ENCODE assay signal across 8 cellular contexts in genomic region chr14:60734465-60735242, GRCh38. TPM values are rescaled to one million over a fixed set of nuclear protein-coding genes. Genes with fewer than 3 reads are reported as not detected.
DNase-seq lines count a peak whose midpoint lies in the region; ATAC-seq, FAIRE-seq and TF ChIP-seq lines count a peak whose summit lies in the region.

Gene MNAT1, plus strand, starts transcription at chr14:60734761. Its CDS starts 102 bp downstream, at chr14:60734863.

- TSS peak; percentile 62 for BruUV-seq in endothelial cell of umbilical vein (replicated peaks; lab: Mats Ljungman, UMichigan)

- TF ChIP-seq CTCF in endothelial cell of umbilical vein (IDR thresholded peaks at IDR 0.05; ENCODE audit: extremely low read depth in 1 of 2, insufficient read depth in 1 of 2, low read depth in 1 of 2, low read length in 2 of 2): no peak

- H3K4me2 ChIP-seq in endothelial cell of umbilical vein (ENCODE audit: insufficient read depth, low read length): peak within 1 kb of the TSS; percentile 92

- H3K4me3 ChIP-seq in endothelial cell of umbilical vein (replicated peaks in 1 of 3; ENCODE audit: insufficient read depth in 1 of 3, low read depth in 1 of 3, low read length in 3 of 3) (peak within 1 kb of the TSS; percentile 38 to 75 (median 59)), mononuclear cell (ENCODE audit: low read length) (peak within 1 kb of the TSS; percentile 88)

- CTCF ChIA-PET in activated CD8-positive, alpha-beta memory T cell treated with anti-CD3 and anti-CD28 coated beads, Interleukin-2, amount 10 ng/mL, durations not matched to agents 7 days and 5 days (lab: Charles Lee): interaction anchor here (1.0 kb wide), 1 partner anchor 14 kb away, joined by 4 read pairs; no protein-coding TSS in a partner anchor
- CTCF ChIA-PET in endothelial cell of umbilical vein (lab: Charles Lee): interaction anchor here (1.9 kb wide), 1 partner anchor 519 kb away, joined by 4 read pairs; no protein-coding TSS in a partner anchor

- intact Hi-C loops in endothelial cell of umbilical vein (cut with micrococcal nuclease): loop anchor here (1.0 to 5.0 kb wide), 4 partner anchors 10 to 518 kb away; partner anchors contain the start of genes SIX4, SLC38A6 and TRMT5

- no peaks in the 10 kb centered on the region for H3K36me3 ChIP-seq in endothelial cell of umbilical vein (ENCODE audit: control insufficient read depth in 2 of 2, extremely low read depth in 1 of 2, insufficient read depth in 2 of 2, low read length in 2 of 2)

- H3K9me1 ChIP-seq in endothelial cell of umbilical vein (replicated peaks; ENCODE audit: control insufficient read depth, extremely low read depth, insufficient read depth, low read length): no peaks in the 10 kb centered on the region

- TF ChIP-seq POLR2A in endothelial cell of umbilical vein (IDR thresholded peaks at IDR 0.05; ENCODE audit: low read depth, low read length): peak; percentile 77

- H3K79me2 ChIP-seq in endothelial cell of umbilical vein (ENCODE audit: control insufficient read depth, insufficient read depth, low read length): peaks cover 40% of the 10 kb centered on the region

- no peaks in the 10 kb centered on the region for H3K9me3 Mint-ChIP-seq in activated CD8-positive, alpha-beta memory T cell treated with anti-CD3 and anti-CD28 coated beads, Interleukin-2, amount 10 ng/mL, durations not matched to agents 7 days and 5 days (ENCODE audit: low read depth)

- dilution Hi-C loops in endothelial cell of umbilical vein (cut with MboI; ENCODE audit: extremely low pct_ligation_motif_present, low sequenced_read_pairs): no loop called here

- H3K4me1 ChIP-seq in endothelial cell of umbilical vein (ENCODE audit: control insufficient read depth, extremely low read depth, insufficient read depth, low read length) (peaks cover 16% of the 10 kb centered on the region), mononuclear cell (ENCODE audit: insufficient read depth, low read length) (peaks cover 12% of the 10 kb centered on the region)

- POLR2A ChIA-PET in endothelial cell of umbilical vein (lab: Charles Lee): no interaction called here

- H3K27ac ChIP-seq in endothelial cell of umbilical vein (ENCODE audit: insufficient read depth, low read depth, low read length): peak within 1 kb of the TSS; percentile 32

- H3K9me3 ChIP-seq in endothelial cell of umbilical vein (replicated peaks; ENCODE audit: control insufficient read depth, insufficient read depth, low read length): no peaks in the 10 kb centered on the region
- H3K9me3 ChIP-seq in mononuclear cell (ENCODE audit: low read depth, low read length): no peaks in the 10 kb centered on the region

- ATAC-seq in GM19463 (IDR thresholded peaks at IDR 0.05; ENCODE audit: unreplicated experiment): peak; percentile 96
- peak; percentile 97 for ATAC-seq in activated CD8-positive, alpha-beta memory T cell treated with anti-CD3 and anti-CD28 coated beads, Interleukin-2, amount 10 ng/mL, durations not matched to agents 7 days and 5 days

- H3K4me1 Mint-ChIP-seq in activated CD8-positive, alpha-beta memory T cell treated with anti-CD3 and anti-CD28 coated beads, Interleukin-2, amount 10 ng/mL, durations not matched to agents 7 days and 5 days: peaks cover 22% of the 10 kb centered on the region

- H3K27me3 ChIP-seq in endothelial cell of umbilical vein (ENCODE audit: control insufficient read depth in 2 of 2, insufficient read depth in 2 of 2, low read length in 2 of 2): peaks cover 9 to 25% of the 10 kb centered on the region in 2 experiments
- H3K27me3 ChIP-seq in mononuclear cell (ENCODE audit: insufficient read depth, low read length): peaks cover 26% of the 10 kb centered on the region

- H3K27ac Mint-ChIP-seq in activated CD8-positive, alpha-beta memory T cell treated with anti-CD3 and anti-CD28 coated beads, Interleukin-2, amount 10 ng/mL, durations not matched to agents 7 days and 5 days: peak within 1 kb of the TSS; percentile 87

- peak; percentile 35 for DNase-seq in CMK (ENCODE audit: low read depth)
- peak; percentile 58 for DNase-seq in HPDE6-E6E7 (ENCODE audit: extremely low spot score)
- DNase-seq in NOMO-1 (lab: John Stamatoyannopoulos, UW; ENCODE audit: unreplicated experiment in 2 of 2): peak; percentile 67 to 79
- DNase-seq in activated CD8-positive, alpha-beta memory T cell treated with anti-CD3 and anti-CD28 coated beads, Interleukin-2, amount 10 ng/mL, durations not matched to agents 7 days and 5 days: peak; percentile 84
- DNase-seq in endothelial cell of umbilical vein (ENCODE audit: low read depth, low spot score): peak; percentile 90
- peak; percentile 46 to 59 for DNase-seq in stimulated activated CD8-positive, alpha-beta memory T cell treated with anti-CD3 and anti-CD28 coated beads, Interleukin-4, amount 100 ng/mL, for 1 hour (ENCODE audit: low read depth in 2 of 2, low spot score in 1 of 2)

- H3K4me3 Mint-ChIP-seq in activated CD8-positive, alpha-beta memory T cell treated with anti-CD3 and anti-CD28 coated beads, Interleukin-2, amount 10 ng/mL, durations not matched to agents 7 days and 5 days: peak within 1 kb of the TSS; percentile 100

- peak; percentile 86 for FAIRE-seq in endothelial cell of umbilical vein (lab: Jason Lieb, UNC)

- peaks cover 4% of the 10 kb centered on the region for H3K36me3 Mint-ChIP-seq in activated CD8-positive, alpha-beta memory T cell treated with anti-CD3 and anti-CD28 coated beads, Interleukin-2, amount 10 ng/mL, durations not matched to agents 7 days and 5 days

- no peaks in the 10 kb centered on the region for H4K20me1 ChIP-seq in endothelial cell of umbilical vein (replicated peaks; ENCODE audit: control insufficient read depth, extremely low read depth, insufficient read depth, low read length)

- peak within 1 kb of the TSS; percentile 74 for H2AFZ ChIP-seq in endothelial cell of umbilical vein (ENCODE audit: low read depth, low read length)

- H3K27me3 Mint-ChIP-seq in activated CD8-positive, alpha-beta memory T cell treated with anti-CD3 and anti-CD28 coated beads, Interleukin-2, amount 10 ng/mL, durations not matched to agents 7 days and 5 days: peaks cover 35% of the 10 kb centered on the region

- peak within 1 kb of the TSS; percentile 72 for H3K9ac ChIP-seq in endothelial cell of umbilical vein (replicated peaks; ENCODE audit: extremely low read depth, insufficient read depth, low read length)

TF ChIP-seq in endothelial cell of umbilical vein, 7 proteins besides CTCF, POLR2A, EP300 and RAD21:
- TF ChIP-seq FOS (IDR thresholded peaks at IDR 0.05; ENCODE audit: borderline replicate concordance, insufficient read depth, low read length) (no peak), EZH2 (IDR thresholded peaks at IDR 0.05; ENCODE audit: borderline replicate concordance, low read depth, low read length, severe bottlenecking) (no peak), POLR2AphosphoS5 (IDR thresholded peaks at IDR 0.05; ENCODE audit: insufficient read depth, low read depth, low read length) (peak; percentile 89), MYC (IDR thresholded peaks at IDR 0.05; ENCODE audit: low read depth, low read length) (no peak), MAX (IDR thresholded peaks at IDR 0.05; ENCODE audit: insufficient read depth, insufficient read length) (no peak), GATA2 (IDR thresholded peaks at IDR 0.05; ENCODE audit: insufficient read depth, insufficient read length, low read depth, low read length) (no peak)

RNA-seq across cellular contexts. Expression of gene MNAT1, which starts in this region (rescaled TPM):
- total RNA-seq in activated CD8-positive, alpha-beta memory T cell treated with anti-CD3 and anti-CD28 coated beads, Interleukin-2, amount 10 ng/mL, durations not matched to agents 7 days and 5 days: 10 to 100 TPM; 57.9 to 60.7 TPM
- total RNA-seq in endothelial cell of umbilical vein (55.7 and 58.0 TPM in 2 replicates), mononuclear cell (23.2 TPM)
- 32.9 and 35.7 TPM in 2 replicates for polyA plus RNA-seq in endothelial cell of umbilical vein
- polyA plus RNA-seq in endothelial cell of umbilical vein (2011; cell fraction: cytosol; rRNA removed): 50.8 and 52.6 TPM in 2 replicates
- polyA plus RNA-seq in endothelial cell of umbilical vein (2011; cell fraction: nucleus; rRNA removed): 37.5 and 37.6 TPM in 2 replicates
- 37.0 and 59.1 TPM in 2 replicates for polyA plus RNA-seq in endothelial cell of umbilical vein (2012)
- 35.9 and 49.4 TPM in 2 replicates for polyA minus RNA-seq in endothelial cell of umbilical vein
- polyA minus RNA-seq in endothelial cell of umbilical vein (2011; cell fraction: cytosol; rRNA and poly(A)+ RNA removed): 16.3 TPM
- polyA minus RNA-seq in endothelial cell of umbilical vein (2011; cell fraction: nucleus; rRNA and poly(A)+ RNA removed): 91.2 and 106 TPM in 2 replicates

Comparison
In these comparisons a context has a peak if more than half of its experiments do, and no peak if none do; other contexts are left out.
1. Peak in every context shown above with its lines: DNase-seq, ATAC-seq, H3K4me3 ChIP-seq and H3K27ac ChIP-seq.
2. DNase-seq: peak in every context shown above with its lines; median percentile 90 in endothelial cell of umbilical vein; 84 in activated CD8-positive, alpha-beta memory T cell treated with anti-CD3 and anti-CD28 coated beads, Interleukin-2, amount 10 ng/mL, durations not matched to agents 7 days and 5 days; 73 in NOMO-1; 58 in HPDE6-E6E7; 52 in stimulated activated CD8-positive, alpha-beta memory T cell treated with anti-CD3 and anti-CD28 coated beads, Interleukin-4, amount 100 ng/mL, for 1 hour; 35 in CMK.